ENCODE assay signal across 26 cellular contexts in genomic region chr5:93302711-93303110, GRCh38.
"Had no signal": no experiment of that assay in that cellular context is flagged by ENCODE, and none has a peak within 500 bp of the region (broad histone marks: within the 10 kb centered on the region; RNA-seq: fewer than 3 reads in every experiment).

No MANE protein-coding gene starts in this region.

- H3K27me3 ChIP-seq: brain microvascular endothelial cell, Peyer's patch, SJCRH30 had no signal

- H3K4me3 Mint-ChIP-seq: activated CD4-positive, alpha-beta T cell treated with anti-CD3 and anti-CD28 coated beads for 36 hours; activated CD8-positive, alpha-beta T cell treated with anti-CD3 and anti-CD28 coated beads for 36 hours; activated naive CD4-positive, alpha-beta T cell treated with anti-CD3 and anti-CD28 coated beads, Interleukin-2, amount 50 U/mL, for 24 hours; activated T-cell treated with anti-CD3 and anti-CD28 coated beads, Interleukin-2, amount 50 U/mL, for 72 hours had no signal

- H3K4me3 ChIP-seq: cardiac muscle cell, Peyer's patch, SJCRH30 had no signal

- H3K36me3 Mint-ChIP-seq: activated naive CD4-positive, alpha-beta T cell treated with anti-CD3 and anti-CD28 coated beads, Interleukin-2, amount 50 U/mL, for 24 hours had no signal

- H3K4me2 ChIP-seq: SK-N-SH had no signal

- H3K9me3 Mint-ChIP-seq: activated CD8-positive, alpha-beta T cell treated with anti-CD3 and anti-CD28 coated beads for 36 hours; activated naive CD4-positive, alpha-beta T cell treated with anti-CD3 and anti-CD28 coated beads, Interleukin-2, amount 50 U/mL, for 24 hours; activated T-helper 2 cell treated with anti-CD3 and anti-CD28 coated beads, Interferon-gamma antibody, Interleukin-2, Interleukin-4, amounts not matched to agents 10 μg/mL and 5 μg/mL and 100 μg/mL, durations not matched to agents 14 hours and 24 hours and 36 hours had no signal

- ATAC-seq: activated CD4-positive, alpha-beta T cell treated with anti-CD3 and anti-CD28 coated beads for 36 hours; activated CD8-positive, alpha-beta T cell treated with anti-CD3 and anti-CD28 coated beads for 36 hours; activated T-cell treated with anti-CD3 and anti-CD28 coated beads, Interleukin-2, amount 50 U/mL, for 72 hours had no signal

- H3K36me3 ChIP-seq: brain microvascular endothelial cell, cardiac muscle cell, Peyer's patch, SJCRH30 had no signal

- H3K4me1 Mint-ChIP-seq: activated CD4-positive, alpha-beta T cell treated with anti-CD3 and anti-CD28 coated beads for 36 hours; activated naive CD4-positive, alpha-beta T cell treated with anti-CD3 and anti-CD28 coated beads, Interleukin-2, amount 50 U/mL, for 24 hours had no signal

- H3K27ac ChIP-seq: brain microvascular endothelial cell, cardiac muscle cell, Peyer's patch, RWPE1, SJCRH30, VCaP had no signal

- DNase-seq: activated CD4-positive, alpha-beta T cell treated with anti-CD3 and anti-CD28 coated beads for 36 hours; activated CD8-positive, alpha-beta memory T cell treated with anti-CD3 and anti-CD28 coated beads, Interleukin-2, amount 50 U/mL, for 4 hours; activated CD8-positive, alpha-beta T cell treated with anti-CD3 and anti-CD28 coated beads for 36 hours; activated gamma-delta T cell treated with Interleukin-2 at 50 U/mL for 16 hours; activated T-cell treated with anti-CD3 and anti-CD28 coated beads, Interleukin-2, amount 50 U/mL, for 72 hours; aorta; brain microvascular endothelial cell; Karpas-422; MM.1S; NCI-H1105 treated with DMSO at 0.1 percent for 48 hours; NCI-H1436 treated with DMSO at 0.1 percent for 48 hours; NCI-H187; NCI-H2081; NCI-H446 treated with DMSO at 0.1 percent for 48 hours; NCI-H524 treated with DMSO at 0.1 percent for 48 hours; NCI-H748 treated with DMSO at 0.1 percent for 48 hours; Peyer's patch; Right ventricle myocardium superior; SJCRH30; T-helper 1 cell had no signal

- H3K27ac Mint-ChIP-seq: activated CD4-positive, alpha-beta T cell treated with anti-CD3 and anti-CD28 coated beads for 36 hours; activated CD8-positive, alpha-beta T cell treated with anti-CD3 and anti-CD28 coated beads for 36 hours; activated naive CD4-positive, alpha-beta T cell treated with anti-CD3 and anti-CD28 coated beads, Interleukin-2, amount 50 U/mL, for 24 hours; activated T-cell treated with anti-CD3 and anti-CD28 coated beads, Interleukin-2, amount 50 U/mL, for 72 hours; activated T-helper 2 cell treated with anti-CD3 and anti-CD28 coated beads, Interferon-gamma antibody, Interleukin-2, Interleukin-4, amounts not matched to agents 10 μg/mL and 5 μg/mL and 100 μg/mL, durations not matched to agents 14 hours and 24 hours and 36 hours had no signal

- H3K4me1 ChIP-seq: Peyer's patch, SJCRH30 had no signal

- H3K9me3 ChIP-seq: Peyer's patch, SJCRH30, SK-N-SH had no signal
